In the genomic region with DNA sequence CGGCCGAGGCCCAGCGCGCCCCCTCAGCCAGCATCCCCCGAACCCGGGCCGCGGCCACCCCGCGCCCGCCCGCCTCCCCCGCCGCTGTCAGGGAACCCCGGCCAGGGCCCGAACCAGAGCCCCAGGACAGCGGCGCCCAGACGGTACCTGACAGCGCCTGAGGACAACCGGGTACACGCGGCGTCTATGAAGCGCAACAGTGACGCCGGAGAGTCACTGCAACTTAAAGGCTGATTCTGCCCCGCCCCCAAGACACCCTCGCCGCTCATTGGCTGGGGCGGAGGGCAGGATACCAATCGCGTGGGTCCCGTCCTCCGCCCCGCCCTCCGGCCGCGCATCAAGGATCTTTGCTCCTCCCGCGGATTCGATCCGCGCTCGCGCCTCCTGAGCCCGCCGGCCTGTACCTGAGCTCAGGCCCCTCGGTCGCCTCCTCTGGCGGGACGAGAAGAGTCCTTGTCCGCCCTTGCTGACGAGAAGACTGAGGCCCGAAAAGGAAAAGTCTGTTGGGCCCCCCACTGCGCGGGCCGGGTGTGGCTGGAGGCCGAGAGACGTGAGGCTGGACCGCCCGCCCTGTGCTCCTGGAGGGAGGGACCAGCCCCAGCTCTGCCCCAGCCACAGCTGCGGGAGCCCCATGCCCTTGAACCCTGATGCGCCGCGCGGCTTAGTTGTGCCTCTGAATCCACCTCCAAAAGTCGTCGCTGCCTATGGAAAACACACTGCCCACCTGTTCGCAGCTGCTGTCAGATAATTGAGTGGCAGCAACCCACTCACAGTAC, we compare ENCODE assay signal across 8 cellular contexts. TPM values are rescaled to one million over a fixed set of nuclear protein-coding genes. Genes with fewer than 3 reads are reported as not detected.
DNase-seq lines count a peak whose midpoint lies in the region; ATAC-seq and TF ChIP-seq lines count a peak whose summit lies in the region.

A gene (minus strand): TSS at position 198 of the 776 bp plus-strand sequence. CDS start 6,752 bp downstream, outside the sequence.

- H4K20me1 ChIP-seq in smooth muscle cell (ENCODE audit: low read depth), result peaks cover 42% of the 10 kb centered on the region

- WGBS in smooth muscle cell (ENCODE audit: low lambda C conversion rate), result 5% methylated on average over 53 of the region's 70 CpGs

- in situ Hi-C loops in GM18951 (cut with MboI; ENCODE audit: low sequenced_read_pairs, unreplicated experiment), result no loop called here

- H3K4me2 ChIP-seq in smooth muscle cell, result peak within 1 kb of the TSS; percentile 84

- peaks cover 44% of the 10 kb centered on the region for H3K79me2 ChIP-seq in smooth muscle cell (ENCODE audit: low read depth)

- peak within 1 kb of the TSS; percentile 50 for H2AFZ ChIP-seq in smooth muscle cell (ENCODE audit: low read depth)

- H3K4me3 ChIP-seq in smooth muscle cell, result peak within 1 kb of the TSS; percentile 75

- TF ChIP-seq POLR2A in GM18951 (IDR thresholded peaks at IDR 0.05; ENCODE audit: extremely low read depth, insufficient read depth, insufficient read length), result peak; percentile 73

- H3K4me1 ChIP-seq in smooth muscle cell (ENCODE audit: low read depth), result peaks cover 4% of the 10 kb centered on the region

- H3K9ac ChIP-seq in smooth muscle cell (ENCODE audit: low read depth), result peak within 1 kb of the TSS; percentile 84

- no peaks in the 10 kb centered on the region for H3K27me3 ChIP-seq in smooth muscle cell (ENCODE audit: low read depth)

- TF ChIP-seq CTCF in smooth muscle cell (IDR thresholded peaks at IDR 0.05; ENCODE audit: borderline replicate concordance, insufficient read depth, poor library complexity, severe bottlenecking), result peak; percentile 9

- no peaks in the 10 kb centered on the region for H3F3A ChIP-seq in smooth muscle cell (ENCODE audit: low read depth)

- no peaks in the 10 kb centered on the region for H3K9me3 ChIP-seq in smooth muscle cell (replicated peaks; ENCODE audit: low read depth)

- peak within 1 kb of the TSS; percentile 73 for H3K27ac ChIP-seq in caudate nucleus (ENCODE audit: low read depth, low read length)
- H3K27ac ChIP-seq in smooth muscle cell (ENCODE audit: low read depth), result peak within 1 kb of the TSS; percentile 60

- peak; percentile 99 for ATAC-seq in HG03175 (IDR thresholded peaks at IDR 0.05; ENCODE audit: unreplicated experiment)

- DNase-seq in AG08395 (ENCODE audit: low spot score), result peak; percentile 99
- peak; percentile 93 for DNase-seq in NCI-H345 (lab: John Stamatoyannopoulos, UW)
- DNase-seq in activated CD4-positive, CD25-positive, alpha-beta regulatory T cell (lab: John Stamatoyannopoulos, UW), result peak; percentile 89 to 94 (median 92)
- peak; percentile 40 to 98 (median 94) for DNase-seq in caudate nucleus (lab: John Stamatoyannopoulos, UW)
- peak; percentile 99 for DNase-seq in iPS-NIHi7 (ENCODE audit: extremely low spot score)
- peak; percentile 75 for DNase-seq in smooth muscle cell (lab: John Stamatoyannopoulos, UW; ENCODE audit: unreplicated experiment)

- H3K36me3 ChIP-seq in smooth muscle cell (ENCODE audit: low read depth), result no peaks in the 10 kb centered on the region

RNA-seq across cellular contexts. Expression of the gene that starts here (rescaled TPM):
- 107 and 174 TPM in 2 replicates for total RNA-seq in smooth muscle cell
- 125 and 160 TPM in 2 replicates for polyA plus RNA-seq in smooth muscle cell

Comparison
In these comparisons a context has a peak if more than half of its experiments do, and no peak if none do; other contexts are left out.
1. Peak in every context shown above with its lines: DNase-seq, ATAC-seq, H3K4me3 ChIP-seq and H3K27ac ChIP-seq.